In the genomic region with DNA sequence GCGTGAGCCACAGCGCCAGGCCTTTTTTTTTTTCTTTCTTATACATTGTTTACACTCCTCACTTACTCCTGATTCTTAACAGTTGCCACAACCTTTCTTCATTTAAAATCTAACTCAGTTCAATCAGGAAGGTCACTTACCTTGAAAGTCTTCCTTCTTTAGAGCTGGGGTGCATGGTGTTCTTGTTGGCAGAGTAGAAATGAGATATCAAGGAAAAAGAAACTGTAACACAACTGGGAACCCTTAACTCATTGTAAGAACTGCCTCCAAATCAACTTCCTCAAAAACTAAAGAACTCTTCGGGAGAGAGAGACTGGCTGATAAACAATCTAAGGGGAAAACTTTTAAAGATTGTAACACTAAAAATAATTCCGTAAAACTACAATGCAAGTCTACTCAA, we compare ENCODE assay signal across 1 cellular context.
TF ChIP-seq lines count a peak whose summit lies in the region.

No MANE protein-coding gene starts in this region.

TF ChIP-seq in K562, 482 proteins besides CTCF, POLR2A, EP300 and RAD21:
- TF ChIP-seq NFATC3 (IDR thresholded peaks at IDR 0.05), result no peak
- no peak for TF ChIP-seq ZNF583 (CRISPR knock-in tag; IDR thresholded peaks at IDR 0.05)
- TF ChIP-seq, protein P1, sequence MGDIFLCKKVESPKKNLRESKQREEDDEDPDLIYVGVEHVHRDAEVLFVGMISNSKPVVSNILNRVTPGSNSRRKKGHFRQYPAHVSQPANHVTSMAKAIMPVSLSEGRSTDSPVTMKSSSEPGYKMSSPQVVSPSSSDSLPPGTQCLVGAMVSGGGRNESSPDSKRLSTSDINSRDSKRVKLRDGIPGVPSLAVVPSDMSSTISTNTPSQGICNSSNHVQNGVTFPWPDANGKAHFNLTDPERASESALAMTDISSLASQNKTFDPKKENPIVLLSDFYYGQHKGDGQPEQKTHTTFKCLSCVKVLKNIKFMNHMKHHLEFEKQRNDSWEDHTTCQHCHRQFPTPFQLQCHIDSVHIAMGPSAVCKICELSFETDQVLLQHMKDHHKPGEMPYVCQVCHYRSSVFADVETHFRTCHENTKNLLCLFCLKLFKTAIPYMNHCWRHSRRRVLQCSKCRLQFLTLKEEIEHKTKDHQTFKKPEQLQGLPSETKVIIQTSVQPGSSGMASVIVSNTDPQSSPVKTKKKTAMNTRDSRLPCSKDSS (IDR thresholded peaks at IDR 0.05; ENCODE audit: low read depth, partially characterized antibody), result no peak
- no peak for TF ChIP-seq PHF8 (IDR thresholded peaks at IDR 0.05; ENCODE audit: borderline replicate concordance, low read length)
